8 cellular contexts compared by ENCODE assay signal in the genomic region with DNA sequence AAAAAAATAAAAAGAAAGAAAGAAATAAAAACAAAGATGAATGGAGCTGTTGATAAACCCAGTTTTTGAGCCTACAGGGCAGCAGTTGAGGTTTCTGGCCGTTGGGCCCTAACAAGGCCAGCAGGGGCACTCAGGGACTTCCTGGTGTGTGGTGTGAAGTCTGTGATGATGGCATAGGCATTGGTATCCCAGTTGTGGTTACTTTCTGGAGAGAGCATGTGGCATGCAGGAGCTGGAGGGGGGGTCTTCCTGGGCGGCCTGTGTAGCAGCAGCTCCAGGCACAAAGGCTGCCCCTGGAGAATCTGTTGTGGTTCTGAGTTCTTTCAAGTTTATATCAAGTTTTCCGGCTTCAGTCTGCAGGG. TPM values are rescaled to one million over a fixed set of nuclear protein-coding genes. Genes with fewer than 3 reads are reported as not detected.
DNase-seq lines count a peak whose midpoint lies in the region; ATAC-seq and TF ChIP-seq lines count a peak whose summit lies in the region.

No MANE protein-coding gene starts in this region.

- peaks cover 21% of the 10 kb centered on the region for H3K4me1 ChIP-seq in fibroblast of lung (ENCODE audit: control insufficient read depth, extremely low read depth, insufficient read depth, low read length)

- H3K27ac Mint-ChIP-seq in activated CD4-positive, alpha-beta T cell treated with anti-CD3 and anti-CD28 coated beads, Interleukin-2, amount 10 ng/mL, durations not matched to agents 7 days and 5 days, result peak overlapping the region; percentile 10

- H3K4me1 Mint-ChIP-seq in activated CD4-positive, alpha-beta T cell treated with anti-CD3 and anti-CD28 coated beads, Interleukin-2, amount 10 ng/mL, durations not matched to agents 7 days and 5 days, result peaks cover 40% of the 10 kb centered on the region

- H3K27me3 ChIP-seq in fibroblast of lung (ENCODE audit: control insufficient read depth, insufficient read depth, low read length), result no peaks in the 10 kb centered on the region

- in situ Hi-C loops in SK-MEL-5 (cut with HindIII; ENCODE audit: low pct_unique_long_range_greater_than_20kb, low sequenced_read_pairs), result no loop called here

- peaks cover 47% of the 10 kb centered on the region for H3K79me2 ChIP-seq in fibroblast of lung (ENCODE audit: control insufficient read depth, insufficient read depth, low read length)

- ATAC-seq in HG02970 (IDR thresholded peaks at IDR 0.05; ENCODE audit: low FRiP score, unreplicated experiment), result no peak

- no peak overlapping the region for H2AFZ ChIP-seq in fibroblast of lung (ENCODE audit: low read length)

- H3K9ac ChIP-seq in fibroblast of lung (ENCODE audit: insufficient read depth, low read length), result no peak overlapping the region

- TF ChIP-seq CTCF in fibroblast of lung (conservative IDR thresholded peaks at IDR 0.05 in 1 of 2, IDR thresholded peaks at IDR 0.05 in 1 of 2; ENCODE audit: low read depth in 1 of 2, low read length in 2 of 2), result no peak

- H3K4me3 ChIP-seq in fibroblast of lung (replicated peaks in 1 of 4; ENCODE audit: control extremely low read depth in 1 of 4, insufficient read depth in 1 of 4, low read depth in 3 of 4, low read length in 4 of 4) (peak overlapping the region in 1 of 4 experiments; percentile 81), skeletal muscle cell (ENCODE audit: low read depth, low read length) (no peak overlapping the region)

- POLR2A ChIA-PET in activated CD4-positive, alpha-beta T cell treated with anti-CD3 and anti-CD28 coated beads, Interleukin-2, amount 10 ng/mL, durations not matched to agents 7 days and 5 days (lab: Charles Lee), result interaction anchor here (0.6 kb wide), 1 partner anchor 174 kb away, joined by 3 read pairs; no protein-coding TSS in a partner anchor

- H3K27me3 Mint-ChIP-seq in activated CD4-positive, alpha-beta T cell treated with anti-CD3 and anti-CD28 coated beads, Interleukin-2, amount 10 ng/mL, durations not matched to agents 7 days and 5 days, result no peaks in the 10 kb centered on the region

- CTCF ChIA-PET in activated CD4-positive, alpha-beta T cell treated with anti-CD3 and anti-CD28 coated beads, Interleukin-2, amount 10 ng/mL, durations not matched to agents 7 days and 5 days (lab: Charles Lee), result interaction anchor here (0.6 to 0.8 kb wide), 2 partner anchors 10 to 155 kb away, joined by 3 to 4 read pairs; no protein-coding TSS in a partner anchor

- H4K20me1 ChIP-seq in fibroblast of lung (ENCODE audit: control insufficient read depth, extremely low read depth, insufficient read depth, low read length), result no peaks in the 10 kb centered on the region

- H3K36me3 ChIP-seq in fibroblast of lung (ENCODE audit: control insufficient read depth, insufficient read depth, low read length), result no peaks in the 10 kb centered on the region

- H3K36me3 Mint-ChIP-seq in activated CD4-positive, alpha-beta T cell treated with anti-CD3 and anti-CD28 coated beads, Interleukin-2, amount 10 ng/mL, durations not matched to agents 7 days and 5 days (ENCODE audit: low read depth), result peaks cover 7% of the 10 kb centered on the region

- H3K27ac ChIP-seq in fibroblast of lung (ENCODE audit: insufficient read depth, low read length), result peak overlapping the region; percentile 99

- H3K4me2 ChIP-seq in fibroblast of lung (ENCODE audit: extremely low read depth, insufficient read depth, low read length), result peak overlapping the region; percentile 56

- no peaks in the 10 kb centered on the region for H3K9me3 Mint-ChIP-seq in activated CD4-positive, alpha-beta T cell treated with anti-CD3 and anti-CD28 coated beads, Interleukin-2, amount 10 ng/mL, durations not matched to agents 7 days and 5 days

- no peaks in the 10 kb centered on the region for H3K9me3 ChIP-seq in fibroblast of lung (ENCODE audit: control insufficient read depth, insufficient read depth, low read depth, low read length)

- peak overlapping the region; percentile 20 for H3K4me3 Mint-ChIP-seq in activated CD4-positive, alpha-beta T cell treated with anti-CD3 and anti-CD28 coated beads, Interleukin-2, amount 10 ng/mL, durations not matched to agents 7 days and 5 days

- DNase-seq in activated CD4-positive, alpha-beta T cell treated with anti-CD3 and anti-CD28 coated beads, Interleukin-2, amount 10 ng/mL, durations not matched to agents 7 days and 5 days, result no peak
- DNase-seq in activated CD4-positive, alpha-beta T cell treated with anti-CD3 and anti-CD28 coated beads, Interleukin-2, amount 50 U/mL, for 48 hours, result no peak
- peak; percentile 61 for DNase-seq in SK-MEL-5 (ENCODE audit: low read depth, low spot score)
- peak; percentile 65 to 89 for DNase-seq in fibroblast of lung (ENCODE audit: low read depth in 2 of 2)
- DNase-seq in skeletal muscle cell (ENCODE audit: low read depth), result peak; percentile 56
- no peak for DNase-seq in activated CD8-positive, alpha-beta memory T cell treated with anti-CD3 and anti-CD28 coated beads, Interleukin-2, amount 50 U/mL, for 4 hours
- DNase-seq in GOT3 (lab: John Stamatoyannopoulos, UW), result no peak

RNA-seq across cellular contexts. Expression of gene TXNRD2, which starts 2.0 kb away (rescaled TPM):
- total RNA-seq in activated CD4-positive, alpha-beta T cell treated with anti-CD3 and anti-CD28 coated beads, Interleukin-2, amount 10 ng/mL, durations not matched to agents 7 days and 5 days, result 10 to 100 TPM; 19.3 to 21.9 TPM
- total RNA-seq in SK-MEL-5 (2014; rRNA removed; shearing (Covaris generic)), result 24.7 and 25.8 TPM in 2 replicates
- 22.8 and 24.0 TPM in 2 replicates for polyA plus RNA-seq in SK-MEL-5 (2015; cell fraction: cytosol; rRNA removed)
- 36.2 and 38.5 TPM in 2 replicates for polyA plus RNA-seq in SK-MEL-5 (2015; cell fraction: nucleus; rRNA removed)
- total RNA-seq in fibroblast of lung, result 18.2 and 30.7 TPM in 2 replicates
- 13.2 and 19.7 TPM in 2 replicates for polyA plus RNA-seq in fibroblast of lung
- polyA plus RNA-seq in fibroblast of lung (2012), result 17.7 and 33.3 TPM in 2 replicates
- 32.4 and 45.4 TPM in 2 replicates for polyA minus RNA-seq in fibroblast of lung (ENCODE audit: low replicate concordance)

RNA-seq across cellular contexts. Expression of gene COMT, which starts 2.1 kb away (rescaled TPM):
- total RNA-seq in activated CD4-positive, alpha-beta T cell treated with anti-CD3 and anti-CD28 coated beads, Interleukin-2, amount 10 ng/mL, durations not matched to agents 7 days and 5 days, result 10 to 100 TPM; 71.8 to 74.8 TPM
- total RNA-seq in SK-MEL-5 (2014; rRNA removed; shearing (Covaris generic)), result 156 and 172 TPM in 2 replicates
- 354 and 397 TPM in 2 replicates for polyA plus RNA-seq in SK-MEL-5 (2015; cell fraction: cytosol; rRNA removed)
- 38.9 and 56.0 TPM in 2 replicates for polyA plus RNA-seq in SK-MEL-5 (2015; cell fraction: nucleus; rRNA removed)
- total RNA-seq in fibroblast of lung, result 192 and 305 TPM in 2 replicates
- 150 and 208 TPM in 2 replicates for polyA plus RNA-seq in fibroblast of lung
- polyA plus RNA-seq in fibroblast of lung (2012), result 201 and 240 TPM in 2 replicates
- polyA minus RNA-seq in fibroblast of lung (ENCODE audit: low replicate concordance), result 94.0 and 188 TPM in 2 replicates

Comparison
In these comparisons a context has a peak if more than half of its experiments do, and no peak if none do; other contexts are left out.
1. DNase-seq: peak in SK-MEL-5 (single experiment), fibroblast of lung (2 of 2) and skeletal muscle cell (single experiment); none in activated CD4-positive, alpha-beta T cell treated with anti-CD3 and anti-CD28 coated beads, Interleukin-2, amount 10 ng/mL, durations not matched to agents 7 days and 5 days (single experiment), activated CD4-positive, alpha-beta T cell treated with anti-CD3 and anti-CD28 coated beads, Interleukin-2, amount 50 U/mL, for 48 hours (0 of 2), activated CD8-positive, alpha-beta memory T cell treated with anti-CD3 and anti-CD28 coated beads, Interleukin-2, amount 50 U/mL, for 4 hours (single experiment) and GOT3 (single experiment).